In the genomic region with DNA sequence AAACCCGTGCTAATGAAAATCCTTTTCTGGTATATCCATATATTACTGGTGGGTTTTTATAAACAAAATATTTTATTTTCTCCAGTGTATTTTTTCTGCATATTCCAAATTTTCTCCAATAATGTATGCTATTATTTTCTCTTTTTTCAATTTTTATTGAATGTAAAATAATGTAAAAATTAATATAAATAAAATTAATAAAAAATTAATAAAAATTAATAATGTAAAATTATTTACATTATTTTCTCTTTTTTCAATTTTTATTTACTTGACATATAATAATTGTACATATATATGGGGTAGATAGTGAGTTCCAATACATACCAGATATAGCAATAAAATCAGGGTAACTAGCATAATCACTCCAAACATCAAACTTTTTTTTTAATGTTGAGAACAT, we compare ENCODE assay signal across 27 cellular contexts.
"Had no signal": no experiment of that assay in that cellular context is flagged by ENCODE, and none has a peak within 500 bp of the region (broad histone marks: within the 10 kb centered on the region; RNA-seq: fewer than 3 reads in every experiment).

No MANE protein-coding gene starts in this region.

- H3K36me3 Mint-ChIP-seq: immature natural killer cell; mesothelial cell of epicardium; naive B cell; natural killer cell; neural progenitor cell; stimulated activated naive B cell treated with anti-CD40 and anti-IgM and Interleukin-4, amounts not matched to agents 10 μg/mL and 1 μg/mL and 100 μg/mL, for 72 hours had no signal

- H3K4me3 ChIP-seq: left ventricle myocardium inferior, lung, neural progenitor cell, skin epidermis, spleen, stomach, testis, thyroid gland, transverse colon, upper lobe of left lung, vagina had no signal

- FAIRE-seq: islet of Langerhans had no signal

- H3K27me3 ChIP-seq: neural progenitor cell, neutrophil, spleen, stomach, testis, thyroid gland, transverse colon, upper lobe of left lung, vagina had no signal

- ATAC-seq: natural killer cell; right cardiac atrium; sciatic nerve; stimulated activated naive B cell treated with anti-CD40 and anti-IgM and Interleukin-4, amounts not matched to agents 10 μg/mL and 1 μg/mL and 100 μg/mL, for 72 hours; stimulated activated naive CD8-positive, alpha-beta T cell treated with anti-CD3 and anti-CD28 coated beads, Interleukin-15, Interleukin-2, amounts not matched to agents 100 U/mL and 50 U/mL, for 24 hours had no signal

- H3K9ac ChIP-seq: neural progenitor cell had no signal

- H3K4me2 ChIP-seq: neural progenitor cell had no signal

- H3K27ac Mint-ChIP-seq: immature natural killer cell; mesothelial cell of epicardium; naive B cell; natural killer cell; nephron progenitor cell; neural progenitor cell; progenitor cell of endocrine pancreas; stimulated activated naive B cell treated with anti-CD40 and anti-IgM and Interleukin-4, amounts not matched to agents 10 μg/mL and 1 μg/mL and 100 μg/mL, for 72 hours had no signal

- H3K4me1 ChIP-seq: left ventricle myocardium inferior, neural progenitor cell, spleen, stomach, testis, thyroid gland, transverse colon, upper lobe of left lung, vagina had no signal

- H2AFZ ChIP-seq: neural progenitor cell had no signal

- H3K27me3 Mint-ChIP-seq: naive B cell; progenitor cell of endocrine pancreas; stimulated activated naive B cell treated with anti-CD40 and anti-IgM and Interleukin-4, amounts not matched to agents 10 μg/mL and 1 μg/mL and 100 μg/mL, for 72 hours had no signal

- H3K9me3 Mint-ChIP-seq: immature natural killer cell; natural killer cell; stimulated activated naive B cell treated with anti-CD40 and anti-IgM and Interleukin-4, amounts not matched to agents 10 μg/mL and 1 μg/mL and 100 μg/mL, for 72 hours had no signal

- H3K4me3 Mint-ChIP-seq: immature natural killer cell; mesothelial cell of epicardium; naive B cell; natural killer cell; nephron progenitor cell; neural progenitor cell; stimulated activated naive B cell treated with anti-CD40 and anti-IgM and Interleukin-4, amounts not matched to agents 10 μg/mL and 1 μg/mL and 100 μg/mL, for 72 hours had no signal

- DNase-seq: hypothalamus; immature natural killer cell; left ventricle myocardium inferior; mesendoderm; naive B cell; natural killer cell; nephron progenitor cell; occipital lobe; retina; right cardiac atrium; spleen; stimulated activated naive B cell treated with anti-CD40 and anti-IgM and Interleukin-4, amounts not matched to agents 10 μg/mL and 1 μg/mL and 100 μg/mL, for 72 hours; stimulated activated naive CD8-positive, alpha-beta T cell treated with anti-CD3 and anti-CD28 coated beads, Interleukin-15, Interleukin-2, amounts not matched to agents 100 U/mL and 50 U/mL, for 24 hours; stomach; testis; thyroid gland; transverse colon; upper lobe of left lung had no signal

- H3K36me3 ChIP-seq: left ventricle myocardium inferior, neural progenitor cell, neutrophil, spleen, stomach, thyroid gland, transverse colon, upper lobe of left lung, vagina had no signal

- H3K9me3 ChIP-seq: left ventricle myocardium inferior, neutrophil, spleen, stomach, testis, thyroid gland, transverse colon, upper lobe of left lung, vagina had no signal

- H3K4me1 Mint-ChIP-seq: immature natural killer cell; mesothelial cell of epicardium; naive B cell; natural killer cell; stimulated activated naive B cell treated with anti-CD40 and anti-IgM and Interleukin-4, amounts not matched to agents 10 μg/mL and 1 μg/mL and 100 μg/mL, for 72 hours had no signal

- H3K27ac ChIP-seq: left ventricle myocardium inferior, neural progenitor cell, neutrophil, skin epidermis, spleen, stomach, testis, thyroid gland, transverse colon, upper lobe of left lung, vagina had no signal
